8 cellular contexts compared by ENCODE assay signal in genomic region chr7:100676501-100677306, GRCh38. TPM values are rescaled to one million over a fixed set of nuclear protein-coding genes. Genes with fewer than 3 reads are reported as not detected.
DNase-seq lines count a peak whose midpoint lies in the region; ATAC-seq and TF ChIP-seq lines count a peak whose summit lies in the region.

No MANE protein-coding gene starts in this region.

- 29% methylated on average over 5 of the region's 23 CpGs for WGBS in right lobe of liver (ENCODE audit: insufficient coverage, low coverage, low lambda C conversion rate, missing lambda C conversion rate)
- WGBS in transverse colon (ENCODE audit: low coverage in 1 of 2), 2 donors, result 88% methylated on average over 23 of the region's 23 CpGs; no CpG with 5 or more reads in 1 of the 2 donors

- H3K27me3 Mint-ChIP-seq in activated CD8-positive, alpha-beta memory T cell treated with anti-CD3 and anti-CD28 coated beads, Interleukin-2, amount 10 ng/mL, durations not matched to agents 7 days and 5 days, result no peaks in the 10 kb centered on the region

- CTCF ChIA-PET in activated CD8-positive, alpha-beta memory T cell treated with anti-CD3 and anti-CD28 coated beads, Interleukin-2, amount 10 ng/mL, durations not matched to agents 7 days and 5 days (lab: Charles Lee), result interaction anchor here (0.7 to 11.5 kb wide), 7 partner anchors 9 to 176 kb away, joined by 3 to 91 read pairs (median 5); partner anchors contain the start of genes GIGYF1, POP7 and SLC12A9

- in situ Hi-C loops in transverse colon (cut with MboI; ENCODE audit: low pct_ligation_motif_present in 1 of 4, low pct_unique_long_range_greater_than_20kb in 1 of 4, low sequenced_read_pairs in 3 of 4), result loop anchor here in 3 of 4 donors (10.0 to 25.0 kb wide), 3 partner anchors 89 to 214 kb away; partner anchors contain the start of genes FBXO24 (in 2 of the 3), LRCH4 (in 2 of the 3) and SPACDR (in 2 of the 3)

- H3K27ac Mint-ChIP-seq in activated CD8-positive, alpha-beta memory T cell treated with anti-CD3 and anti-CD28 coated beads, Interleukin-2, amount 10 ng/mL, durations not matched to agents 7 days and 5 days, result peak overlapping the region; percentile 85

- H3K27me3 ChIP-seq in breast epithelium (no peaks in the 10 kb centered on the region), right lobe of liver (no peaks in the 10 kb centered on the region), transverse colon (no peaks in the 10 kb centered on the region)

- peaks cover 26% of the 10 kb centered on the region for H3K36me3 Mint-ChIP-seq in activated CD8-positive, alpha-beta memory T cell treated with anti-CD3 and anti-CD28 coated beads, Interleukin-2, amount 10 ng/mL, durations not matched to agents 7 days and 5 days

- peaks cover 23% of the 10 kb centered on the region for H3K4me1 Mint-ChIP-seq in activated CD8-positive, alpha-beta memory T cell treated with anti-CD3 and anti-CD28 coated beads, Interleukin-2, amount 10 ng/mL, durations not matched to agents 7 days and 5 days

- no peaks in the 10 kb centered on the region for H3K9me3 Mint-ChIP-seq in activated CD8-positive, alpha-beta memory T cell treated with anti-CD3 and anti-CD28 coated beads, Interleukin-2, amount 10 ng/mL, durations not matched to agents 7 days and 5 days (ENCODE audit: low read depth)

- TF ChIP-seq POLR2A in breast epithelium (IDR thresholded peaks at IDR 0.05) (no peak), right lobe of liver (IDR thresholded peaks at IDR 0.05) (no peak), transverse colon (IDR thresholded peaks at IDR 0.05) (no peak), erythroblast (IDR thresholded peaks at IDR 0.05; ENCODE audit: low read length) (no peak)

- TF ChIP-seq CTCF in breast epithelium (IDR thresholded peaks at IDR 0.05) (no peak), right lobe of liver (IDR thresholded peaks at IDR 0.05) (no peak), transverse colon (IDR thresholded peaks at IDR 0.05) (no peak)

- H3K4me3 ChIP-seq in breast epithelium (peak overlapping the region; percentile 97 to 100 (median 98)), right lobe of liver (peak overlapping the region in 2 of 3 donors; percentile 90 to 91), transverse colon (peak overlapping the region in 2 of 4 donors; percentile 77 to 100)

- no peak for DNase-seq in activated CD8-positive, alpha-beta memory T cell treated with anti-CD3 and anti-CD28 coated beads, Interleukin-2, amount 10 ng/mL, durations not matched to agents 7 days and 5 days
- DNase-seq in activated CD8-positive, alpha-beta memory T cell treated with anti-CD3 and anti-CD28 coated beads for 24 hours, result no peak
- no peak for DNase-seq in breast epithelium (ENCODE audit: low spot score in 2 of 2)
- peak in 2 of 3 donors; percentile 40 to 74 for DNase-seq in right lobe of liver
- peak; percentile 15 for DNase-seq in transverse colon
- no peak for DNase-seq in erythroblast (lab: John Stamatoyannopoulos, UW)
- no peak for DNase-seq in GDM1 (lab: John Stamatoyannopoulos, UW)

- H3K27ac ChIP-seq in breast epithelium (peak overlapping the region; percentile 95 to 97), right lobe of liver (peak overlapping the region; percentile 91 to 99 (median 98)), transverse colon (peak overlapping the region; percentile 94 to 100 (median 98))

- TF ChIP-seq EP300 in transverse colon (IDR thresholded peaks at IDR 0.05; ENCODE audit: low read depth), result no peak

- peak overlapping the region; percentile 71 for H3K4me3 Mint-ChIP-seq in activated CD8-positive, alpha-beta memory T cell treated with anti-CD3 and anti-CD28 coated beads, Interleukin-2, amount 10 ng/mL, durations not matched to agents 7 days and 5 days

- no peaks in the 10 kb centered on the region for H3K4me1 ChIP-seq in breast epithelium
- H3K4me1 ChIP-seq in right lobe of liver, result peaks cover 0 to 5% (median 2%) of the 10 kb centered on the region in 4 donors
- peaks cover 0 to 19% (median 9%) of the 10 kb centered on the region in 4 donors for H3K4me1 ChIP-seq in transverse colon

- ATAC-seq in activated CD8-positive, alpha-beta memory T cell treated with anti-CD3 and anti-CD28 coated beads, Interleukin-2, amount 10 ng/mL, durations not matched to agents 7 days and 5 days, result no peak
- ATAC-seq in right lobe of liver (no peak), HG02885 (IDR thresholded peaks at IDR 0.05; ENCODE audit: poor library complexity, unreplicated experiment) (no peak)

- intact Hi-C loops in breast epithelium (cut with DNase I; ENCODE audit: low total_unique reads), result loop anchor here (10.0 kb wide), 1 partner anchor 72 kb away; the partner anchor contains the start of gene PCOLCE
- intact Hi-C loops in right lobe of liver (cut with DNase I), result loop anchor here in 1 of 2 donors (10.0 kb wide), 1 partner anchor 92 kb away; the partner anchor contains the start of genes FBXO24 and LRCH4
- intact Hi-C loops in transverse colon (cut with DNase I; ENCODE audit: low total_unique reads), result no loop called here

- H3K9me3 ChIP-seq in breast epithelium (no peaks in the 10 kb centered on the region), right lobe of liver (no peaks in the 10 kb centered on the region), transverse colon (no peaks in the 10 kb centered on the region)

- H3K36me3 ChIP-seq in breast epithelium, result peaks cover 3% of the 10 kb centered on the region
- H3K36me3 ChIP-seq in right lobe of liver, result peaks cover 6 to 40% (median 16%) of the 10 kb centered on the region in 4 donors
- peaks cover 0 to 24% (median 15%) of the 10 kb centered on the region in 4 donors for H3K36me3 ChIP-seq in transverse colon

RNA-seq across cellular contexts. Expression of gene GNB2, which starts 3.2 kb away (rescaled TPM):
- 100 to 1,000 TPM; 243 to 271 TPM for total RNA-seq in activated CD8-positive, alpha-beta memory T cell treated with anti-CD3 and anti-CD28 coated beads, Interleukin-2, amount 10 ng/mL, durations not matched to agents 7 days and 5 days
- total RNA-seq in breast epithelium (100 to 1,000 TPM; 113 to 197 (median 173) TPM), right lobe of liver (100 to 1,000 TPM in 3 of 6 experiments, 10 to 100 TPM in 3; 75.6 to 133 (median 106) TPM), transverse colon (100 to 1,000 TPM; 192 to 301 (median 246) TPM)

RNA-seq across cellular contexts. Expression of gene GIGYF1, which starts 17.3 kb away (rescaled TPM):
- total RNA-seq in activated CD8-positive, alpha-beta memory T cell treated with anti-CD3 and anti-CD28 coated beads, Interleukin-2, amount 10 ng/mL, durations not matched to agents 7 days and 5 days, result 10 to 100 TPM; 47.1 to 53.4 TPM
- total RNA-seq in breast epithelium (10 to 100 TPM; 25.0 to 39.0 (median 34.8) TPM), right lobe of liver (10 to 100 TPM in 4 of 6 experiments, 1 to 10 TPM in 2; 6.6 to 25.1 (median 15.5) TPM), transverse colon (100 to 1,000 TPM in 1 of 4 donors, 10 to 100 TPM in 3; 25.4 to 104 (median 51.8) TPM)

RNA-seq across cellular contexts. Expression of gene ACTL6B, which starts 20.5 kb away (rescaled TPM):
- not detected for total RNA-seq in activated CD8-positive, alpha-beta memory T cell treated with anti-CD3 and anti-CD28 coated beads, Interleukin-2, amount 10 ng/mL, durations not matched to agents 7 days and 5 days
- not detected for total RNA-seq in breast epithelium
- total RNA-seq in right lobe of liver, result not detected
- not detected for total RNA-seq in transverse colon

RNA-seq across cellular contexts. Expression of gene POP7, which starts 29.2 kb away (rescaled TPM):
- total RNA-seq in activated CD8-positive, alpha-beta memory T cell treated with anti-CD3 and anti-CD28 coated beads, Interleukin-2, amount 10 ng/mL, durations not matched to agents 7 days and 5 days, result 10 to 100 TPM; 43.6 to 53.4 TPM
- 10 to 100 TPM; 25.8 to 28.2 (median 27.4) TPM for total RNA-seq in breast epithelium
- total RNA-seq in right lobe of liver, result 10 to 100 TPM; 13.0 to 52.2 (median 29.2) TPM
- 10 to 100 TPM; 10.7 to 58.7 (median 34.1) TPM for total RNA-seq in transverse colon

RNA-seq across cellular contexts. Expression of gene TFR2, which starts 35.4 kb away (rescaled TPM):
- total RNA-seq in activated CD8-positive, alpha-beta memory T cell treated with anti-CD3 and anti-CD28 coated beads, Interleukin-2, amount 10 ng/mL, durations not matched to agents 7 days and 5 days, result 10 to 100 TPM; 11.1 to 18.6 TPM
- under 1 TPM in 1 of 3 donors, not detected in 2; 0.48 TPM for total RNA-seq in breast epithelium
- 100 to 1,000 TPM; 413 to 669 (median 501) TPM for total RNA-seq in right lobe of liver
- under 1 TPM in 3 of 4 donors, not detected in 1; 0.60 to 0.68 (median 0.64) TPM for total RNA-seq in transverse colon

Comparison
In these comparisons a context has a peak if more than half of its experiments do, and no peak if none do; other contexts are left out.
1. DNase-seq: peak in right lobe of liver (2 of 3) and transverse colon (single experiment); none in activated CD8-positive, alpha-beta memory T cell treated with anti-CD3 and anti-CD28 coated beads, Interleukin-2, amount 10 ng/mL, durations not matched to agents 7 days and 5 days (single experiment), activated CD8-positive, alpha-beta memory T cell treated with anti-CD3 and anti-CD28 coated beads for 24 hours (single experiment), breast epithelium (0 of 2), erythroblast (0 of 2) and GDM1 (single experiment).
2. Peak in every context shown above with its lines, with median percentiles within 50 percentile points of each other: H3K27ac ChIP-seq.